24 cellular contexts compared by ENCODE assay signal in genomic region chr3:96488708-96489107, GRCh38.
DNase-seq lines count a peak whose midpoint lies in the region; ATAC-seq, FAIRE-seq and TF ChIP-seq lines count a peak whose summit lies in the region.
"Had no signal": no experiment of that assay in that cellular context is flagged by ENCODE, and none has a peak within 500 bp of the region (broad histone marks: within the 10 kb centered on the region; RNA-seq: fewer than 3 reads in every experiment).

No MANE protein-coding gene starts in this region.

- WGBS in SK-N-SH (ENCODE audit: low lambda C conversion rate) = 23% methylated on average over 4 of the region's 4 CpGs
- WGBS in A549 (ENCODE audit: missing lambda C conversion rate) = 45% methylated on average over 4 of the region's 4 CpGs
- WGBS in K562 (ENCODE audit: insufficient coverage, low coverage, missing lambda C conversion rate) = 0% methylated on average over 3 of the region's 4 CpGs

- H4K20me1 ChIP-seq in SK-N-SH (ENCODE audit: insufficient read depth) (no peaks in the 10 kb centered on the region), K562 (replicated peaks; ENCODE audit: control insufficient read depth, insufficient read depth, low read length) (no peaks in the 10 kb centered on the region)
- H4K20me1 ChIP-seq: BLaER1 had no signal

- no peak for TF ChIP-seq RAD21 in SK-N-SH (IDR thresholded peaks at IDR 0.05; ENCODE audit: low read length)
- TF ChIP-seq RAD21 in A549 (conservative IDR thresholded peaks at IDR 0.05 in 1 of 2, IDR thresholded peaks at IDR 0.05 in 1 of 2) = no peak
- no peak for TF ChIP-seq RAD21 in K562 (CRISPR knock-in tag; conservative IDR thresholded peaks at IDR 0.05 in 1 of 2, IDR thresholded peaks at IDR 0.05 in 1 of 2)

- H3K9me2 ChIP-seq in SK-N-SH = no peaks in the 10 kb centered on the region

- H3K36me3 ChIP-seq in SK-N-SH (replicated peaks in 1 of 2; ENCODE audit: control insufficient read depth in 1 of 2, insufficient read depth in 2 of 2, low read length in 1 of 2) = no peaks in the 10 kb centered on the region
- H3K36me3 ChIP-seq in K562 (ENCODE audit: control insufficient read depth, insufficient read depth, low read length) = no peaks in the 10 kb centered on the region
- H3K36me3 ChIP-seq: BE2C, BLaER1 had no signal

- intact Hi-C loops in K562 (cut with micrococcal nuclease) = no loop called here

- DNase-seq in SK-N-SH (no peak), A549 (ENCODE audit: low read depth in 1 of 2, low spot score in 1 of 2) (no peak), K562 (ENCODE audit: extremely low read depth in 1 of 4, low spot score in 3 of 4) (no peak), ureter (ENCODE audit: low spot score) (no peak)
- DNase-seq: ACHN; BE2C; C1 segment of cervical spinal cord; CD4-positive, alpha-beta memory T cell; CD4-positive, CD25-positive, alpha-beta regulatory T cell; CD8-positive, alpha-beta memory T cell; COR-L47; DMS 273 treated with DMSO at 0.1 percent for 48 hours; DMS153; DMS53; DMS79; DND-41; EL; GDM1 had no signal

- no peak for TF ChIP-seq POLR2A in A549 (IDR thresholded peaks at IDR 0.05; ENCODE audit: low read length)
- TF ChIP-seq POLR2A in K562 (conservative IDR thresholded peaks at IDR 0.05) = no peak

- H3K9me1 ChIP-seq in K562 (ENCODE audit: control insufficient read depth, insufficient read depth, low read length) = no peaks in the 10 kb centered on the region

- TF ChIP-seq CTCF in SK-N-SH (IDR thresholded peaks at IDR 0.05) (no peak), A549 (IDR thresholded peaks at IDR 0.05) (no peak), K562 (IDR thresholded peaks at IDR 0.05 in 2 of 3, conservative IDR thresholded peaks at IDR 0.05 in 1 of 3; ENCODE audit: insufficient read depth in 2 of 3, low read depth in 1 of 3, low read length in 3 of 3) (no peak)

- ATAC-seq in SK-N-SH treated with all-trans-retinoic acid at 6 μM for 48 hours (no peak), A549 (no peak), K562 (no peak)
- ATAC-seq: GM12878 had no signal

- H2AFZ ChIP-seq in SK-N-SH (ENCODE audit: low read depth) = peak overlapping the region; percentile 35; the same call in 1 of the 2 replicates
- no peak overlapping the region for H2AFZ ChIP-seq in K562 (ENCODE audit: low read depth, low read length)

- no peaks in the 10 kb centered on the region for H3K79me2 ChIP-seq in SK-N-SH (ENCODE audit: insufficient read depth)
- H3K79me2 ChIP-seq in K562 (ENCODE audit: control insufficient read depth, insufficient read depth, low read length) = no peaks in the 10 kb centered on the region

- H3K9ac ChIP-seq in SK-N-SH (no peak overlapping the region), K562 (ENCODE audit: insufficient read depth in 1 of 2, low read depth in 2 of 2, low read length in 2 of 2) (no peak overlapping the region)
- H3K9ac ChIP-seq: BLaER1 had no signal

- FAIRE-seq in A549 (lab: Jason Lieb, UNC) (no peak), K562 (lab: Jason Lieb, UNC) (no peak)
- FAIRE-seq: GM12878, GM12892, GM18507 had no signal

- POLR2A ChIA-PET in SK-N-SH (lab: Yijun Ruan, JAX) = no interaction called here
- POLR2A ChIA-PET in A549 (lab: Yijun Ruan, JAX) = no interaction called here
- POLR2A ChIA-PET in K562 (lab: Yijun Ruan, JAX) = no interaction called here

- H3K4me1 ChIP-seq in SK-N-SH (ENCODE audit: control insufficient read depth in 1 of 2, insufficient read depth in 2 of 2, low read depth in 1 of 2, low read length in 1 of 2) (no peaks in the 10 kb centered on the region; a peak in 1 of 4 replicates), A549 (0 out of 3 replicates have a peak, but pooled peaks cover 5% of the 10 kb centered on the region), K562 (replicated peaks in 1 of 2; ENCODE audit: control insufficient read depth in 2 of 2, insufficient read depth in 2 of 2, low read length in 2 of 2) (no peaks in the 10 kb centered on the region)
- H3K4me1 ChIP-seq: BE2C had no signal

- H3K4me2 ChIP-seq in SK-N-SH = no peak overlapping the region
- no peak overlapping the region for H3K4me2 ChIP-seq in A549
- H3K4me2 ChIP-seq in K562 (ENCODE audit: insufficient read depth, low read length) = no peak overlapping the region
- H3K4me2 ChIP-seq: BLaER1 had no signal

- no TSS peak for BruUV-seq in K562 (replicated peaks; lab: Mats Ljungman, UMichigan)

- CTCF ChIA-PET in SK-N-SH (lab: Yijun Ruan, JAX) (no interaction called here), A549 (lab: Yijun Ruan, JAX) (no interaction called here), K562 (lab: Yijun Ruan, JAX; ENCODE audit: low intra/inter-chr PET ratio) (no interaction called here)

- H3K27ac ChIP-seq in SK-N-SH (ENCODE audit: low read depth in 2 of 2, low read length in 1 of 2) (no peak overlapping the region), A549 (no peak overlapping the region), K562 (ENCODE audit: extremely low read depth, low read depth, low read length) (no peak overlapping the region)
- H3K27ac ChIP-seq: 22Rv1, BLaER1 had no signal

- in situ Hi-C loops in K562 (cut with MboI) = no loop called here

- H3K4me3 ChIP-seq in SK-N-SH (ENCODE audit: low read depth in 2 of 2, low read length in 1 of 2) (no peak overlapping the region), A549 (no peak overlapping the region), K562 (no peak overlapping the region)
- H3K4me3 ChIP-seq: BLaER1, GM12878 had no signal

- H3K9me3 ChIP-seq in SK-N-SH (no peaks in the 10 kb centered on the region), A549 (no peaks in the 10 kb centered on the region), K562 (replicated peaks; ENCODE audit: control insufficient read depth, insufficient read depth, low read depth, low read length) (no peaks in the 10 kb centered on the region; the same call in 1 of the 2 replicates)
- H3K9me3 ChIP-seq: BE2C had no signal

- peaks cover 8% of the 10 kb centered on the region for H3F3A ChIP-seq in SK-N-SH (replicated peaks; ENCODE audit: insufficient read depth)

- TF ChIP-seq EP300 in SK-N-SH (IDR thresholded peaks at IDR 0.05; ENCODE audit: borderline replicate concordance in 1 of 2, low read depth in 1 of 2, low read length in 1 of 2) (no peak), A549 (IDR thresholded peaks at IDR 0.05) (no peak), K562 (IDR thresholded peaks at IDR 0.05; ENCODE audit: low read length) (no peak)

- H3K27me3 ChIP-seq in SK-N-SH (ENCODE audit: insufficient read depth) (no peaks in the 10 kb centered on the region), K562 (ENCODE audit: control insufficient read depth in 2 of 2, insufficient read depth in 2 of 2, low read length in 2 of 2) (no peaks in the 10 kb centered on the region)
- H3K27me3 ChIP-seq: BE2C, BLaER1 had no signal

TF ChIP-seq in SK-N-SH, 30 proteins besides CTCF, POLR2A, EP300 and RAD21 (continues in another document):
- no peak for TF ChIP-seq MEF2A (IDR thresholded peaks at IDR 0.05; ENCODE audit: borderline replicate concordance, low read depth)
- TF ChIP-seq CHD2 (IDR thresholded peaks at IDR 0.05; ENCODE audit: low read length, partially characterized antibody) = no peak
- no peak for TF ChIP-seq TAF1 (IDR thresholded peaks at IDR 0.05; ENCODE audit: borderline replicate concordance, low read depth, low read length)

TF ChIP-seq in SK-N-SH treated with all-trans-retinoic acid at 6 μM for 48 hours, 23 proteins besides CTCF, POLR2A, EP300 and RAD21 (continues in another document):
- no peak for TF ChIP-seq ARNTL (CRISPR knock-in tag; IDR thresholded peaks at IDR 0.05; ENCODE audit: borderline replicate concordance, low read depth)
- no peak for TF ChIP-seq SNAI2 (CRISPR knock-in tag; IDR thresholded peaks at IDR 0.05)
- TF ChIP-seq ESRRG (CRISPR knock-in tag; IDR thresholded peaks at IDR 0.05) = no peak
- no peak for TF ChIP-seq BACH2 (CRISPR knock-in tag; IDR thresholded peaks at IDR 0.05; ENCODE audit: borderline replicate concordance)

TF ChIP-seq in A549, 52 proteins besides CTCF, POLR2A, EP300 and RAD21:
- TF ChIP-seq MAFK (IDR thresholded peaks at IDR 0.05; ENCODE audit: partially characterized antibody) (peak; percentile 59), ZC3H11A (IDR thresholded peaks at IDR 0.05) (no peak)
TF ChIP-seq in A549: peak in this region for 1.

TF ChIP-seq in K562, 482 proteins besides CTCF, POLR2A, EP300 and RAD21:
- TF ChIP-seq RBM22 (IDR thresholded peaks at IDR 0.05; ENCODE audit: low read depth, low read length, poor library complexity, severe bottlenecking) (no peak), DMBX1 (CRISPR knock-in tag; IDR thresholded peaks at IDR 0.05; ENCODE audit: borderline replicate concordance) (no peak), MAFK (IDR thresholded peaks at IDR 0.05; ENCODE audit: low read length) (0 out of 2 replicates have a peak, but pooled peaks have one; percentile 14), LARP7 (IDR thresholded peaks at IDR 0.05) (no peak), LEF1 (IDR thresholded peaks at IDR 0.05) (no peak), MAFF (IDR thresholded peaks at IDR 0.05; ENCODE audit: low read length) (peak; percentile 6; the same call in 1 of the 2 replicates), TCF7L2 (IDR thresholded peaks at IDR 0.05; ENCODE audit: low read depth, low read length) (no peak), ELF4 (CRISPR knock-in tag; IDR thresholded peaks at IDR 0.05) (no peak), ZNF76 (CRISPR knock-in tag; IDR thresholded peaks at IDR 0.05; ENCODE audit: borderline replicate concordance) (no peak), ZNF316 (IDR thresholded peaks at IDR 0.05) (peak; percentile 33; the same call in 1 of the 2 replicates), SREBF1 (IDR thresholded peaks at IDR 0.05; ENCODE audit: borderline replicate concordance, low read depth, low read length) (no peak), SAP30 (IDR thresholded peaks at IDR 0.05; ENCODE audit: borderline replicate concordance, insufficient read depth, low read depth, low read length, poor library complexity, severe bottlenecking) (no peak), BRF2 (IDR thresholded peaks at IDR 0.05; ENCODE audit: borderline replicate concordance, insufficient read depth, insufficient read length) (no peak)
TF ChIP-seq in K562: peak in this region for 3.
